Comparison of ENCODE assay signal across 1 cellular context in the genomic region with DNA sequence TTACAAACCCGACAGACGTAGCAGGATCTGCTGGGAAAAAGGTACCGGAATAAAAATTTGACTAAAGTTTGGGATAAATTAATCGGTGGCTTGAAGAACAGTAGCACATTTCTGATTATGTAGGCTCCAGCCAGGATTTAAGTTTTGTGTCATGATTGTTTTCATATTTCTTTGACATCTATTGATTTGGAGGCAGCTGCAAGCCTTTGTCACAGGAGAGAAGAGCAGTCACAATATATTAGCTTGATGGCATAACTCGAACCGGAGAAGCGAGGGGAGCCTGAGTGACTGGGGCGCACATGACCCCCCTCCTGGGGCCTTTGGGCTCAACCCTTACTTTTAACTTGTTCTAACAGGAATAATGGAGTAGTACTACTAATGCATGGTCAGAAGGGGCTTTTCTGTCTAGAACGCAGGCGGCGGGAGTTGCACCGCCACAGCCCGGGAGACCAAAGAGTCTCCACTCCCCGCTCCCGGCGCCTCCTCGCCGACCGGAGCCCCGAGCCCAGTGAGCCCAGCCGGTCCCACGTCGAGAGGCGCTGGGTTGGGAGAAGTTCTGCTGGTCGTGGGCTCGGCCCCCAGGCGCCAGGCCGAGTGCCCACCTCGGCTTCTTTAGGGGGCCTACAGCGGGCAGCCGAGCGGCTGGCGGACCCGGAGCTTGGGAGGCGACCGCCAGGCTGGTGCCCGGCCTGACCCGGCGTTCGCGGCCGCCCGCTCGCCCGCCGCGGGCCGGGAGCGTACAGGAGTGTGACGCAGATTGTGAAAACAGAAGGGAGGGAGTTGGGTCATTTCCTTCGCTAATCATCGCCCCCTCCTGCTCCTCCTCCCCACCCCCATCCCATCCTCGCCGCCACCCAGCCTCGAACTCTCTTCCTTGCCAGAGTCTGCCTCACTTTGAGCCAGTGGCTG.
A peak's percentile ranks its signal among the peaks of the same experiment; 100 is the strongest.
TF ChIP-seq lines count a peak whose summit lies in the region.

No MANE protein-coding gene starts in this region.

TF ChIP-seq in GM23338, 12 proteins besides CTCF, POLR2A, EP300 and RAD21 (continued from another document):
- TF ChIP-seq, protein P1, sequence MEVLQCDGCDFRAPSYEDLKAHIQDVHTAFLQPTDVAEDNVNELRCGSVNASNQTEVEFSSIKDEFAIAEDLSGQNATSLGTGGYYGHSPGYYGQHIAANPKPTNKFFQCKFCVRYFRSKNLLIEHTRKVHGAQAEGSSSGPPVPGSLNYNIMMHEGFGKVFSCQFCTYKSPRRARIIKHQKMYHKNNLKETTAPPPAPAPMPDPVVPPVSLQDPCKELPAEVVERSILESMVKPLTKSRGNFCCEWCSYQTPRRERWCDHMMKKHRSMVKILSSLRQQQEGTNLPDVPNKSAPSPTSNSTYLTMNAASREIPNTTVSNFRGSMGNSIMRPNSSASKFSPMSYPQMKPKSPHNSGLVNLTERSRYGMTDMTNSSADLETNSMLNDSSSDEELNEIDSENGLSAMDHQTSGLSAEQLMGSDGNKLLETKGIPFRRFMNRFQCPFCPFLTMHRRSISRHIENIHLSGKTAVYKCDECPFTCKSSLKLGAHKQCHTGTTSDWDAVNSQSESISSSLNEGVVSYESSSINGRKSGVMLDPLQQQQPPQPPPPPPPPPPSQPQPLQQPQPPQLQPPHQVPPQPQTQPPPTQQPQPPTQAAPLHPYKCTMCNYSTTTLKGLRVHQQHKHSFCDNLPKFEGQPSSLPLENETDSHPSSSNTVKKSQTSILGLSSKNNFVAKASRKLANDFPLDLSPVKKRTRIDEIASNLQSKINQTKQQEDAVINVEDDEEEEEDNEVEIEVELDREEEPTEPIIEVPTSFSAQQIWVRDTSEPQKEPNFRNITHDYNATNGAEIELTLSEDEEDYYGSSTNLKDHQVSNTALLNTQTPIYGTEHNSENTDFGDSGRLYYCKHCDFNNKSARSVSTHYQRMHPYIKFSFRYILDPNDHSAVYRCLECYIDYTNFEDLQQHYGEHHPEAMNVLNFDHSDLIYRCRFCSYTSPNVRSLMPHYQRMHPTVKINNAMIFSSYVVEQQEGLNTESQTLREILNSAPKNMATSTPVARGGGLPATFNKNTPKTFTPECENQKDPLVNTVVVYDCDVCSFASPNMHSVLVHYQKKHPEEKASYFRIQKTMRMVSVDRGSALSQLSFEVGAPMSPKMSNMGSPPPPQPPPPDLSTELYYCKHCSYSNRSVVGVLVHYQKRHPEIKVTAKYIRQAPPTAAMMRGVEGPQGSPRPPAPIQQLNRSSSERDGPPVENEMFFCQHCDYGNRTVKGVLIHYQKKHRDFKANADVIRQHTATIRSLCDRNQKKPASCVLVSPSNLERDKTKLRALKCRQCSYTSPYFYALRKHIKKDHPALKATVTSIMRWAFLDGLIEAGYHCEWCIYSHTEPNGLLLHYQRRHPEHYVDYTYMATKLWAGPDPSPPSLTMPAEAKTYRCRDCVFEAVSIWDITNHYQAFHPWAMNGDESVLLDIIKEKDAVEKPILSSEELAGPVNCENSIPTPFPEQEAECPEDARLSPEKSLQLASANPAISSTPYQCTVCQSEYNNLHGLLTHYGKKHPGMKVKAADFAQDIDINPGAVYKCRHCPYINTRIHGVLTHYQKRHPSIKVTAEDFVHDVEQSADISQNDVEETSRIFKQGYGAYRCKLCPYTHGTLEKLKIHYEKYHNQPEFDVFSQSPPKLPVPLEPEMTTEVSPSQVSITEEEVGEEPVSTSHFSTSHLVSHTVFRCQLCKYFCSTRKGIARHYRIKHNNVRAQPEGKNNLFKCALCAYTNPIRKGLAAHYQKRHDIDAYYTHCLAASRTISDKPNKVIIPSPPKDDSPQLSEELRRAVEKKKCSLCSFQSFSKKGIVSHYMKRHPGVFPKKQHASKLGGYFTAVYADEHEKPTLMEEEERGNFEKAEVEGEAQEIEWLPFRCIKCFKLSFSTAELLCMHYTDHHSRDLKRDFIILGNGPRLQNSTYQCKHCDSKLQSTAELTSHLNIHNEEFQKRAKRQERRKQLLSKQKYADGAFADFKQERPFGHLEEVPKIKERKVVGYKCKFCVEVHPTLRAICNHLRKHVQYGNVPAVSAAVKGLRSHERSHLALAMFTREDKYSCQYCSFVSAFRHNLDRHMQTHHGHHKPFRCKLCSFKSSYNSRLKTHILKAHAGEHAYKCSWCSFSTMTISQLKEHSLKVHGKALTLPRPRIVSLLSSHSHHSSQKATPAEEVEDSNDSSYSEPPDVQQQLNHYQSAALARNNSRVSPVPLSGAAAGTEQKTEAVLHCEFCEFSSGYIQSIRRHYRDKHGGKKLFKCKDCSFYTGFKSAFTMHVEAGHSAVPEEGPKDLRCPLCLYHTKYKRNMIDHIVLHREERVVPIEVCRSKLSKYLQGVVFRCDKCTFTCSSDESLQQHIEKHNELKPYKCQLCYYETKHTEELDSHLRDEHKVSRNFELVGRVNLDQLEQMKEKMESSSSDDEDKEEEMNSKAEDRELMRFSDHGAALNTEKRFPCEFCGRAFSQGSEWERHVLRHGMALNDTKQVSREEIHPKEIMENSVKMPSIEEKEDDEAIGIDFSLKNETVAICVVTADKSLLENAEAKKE (CRISPR knock-in tag; IDR thresholded peaks at IDR 0.05) = no peak
- no peak for TF ChIP-seq ZNF114 (CRISPR knock-in tag; IDR thresholded peaks at IDR 0.05)
- TF ChIP-seq CREB1 (CRISPR knock-in tag; IDR thresholded peaks at IDR 0.05; ENCODE audit: low read depth) = peak; percentile 72
- TF ChIP-seq JUNB (IDR thresholded peaks at IDR 0.05; ENCODE audit: unreplicated experiment) = no peak
- TF ChIP-seq EZH2phosphoT487 (IDR thresholded peaks at IDR 0.05; ENCODE audit: unreplicated experiment) = peak; percentile 73
- TF ChIP-seq, protein P2, sequence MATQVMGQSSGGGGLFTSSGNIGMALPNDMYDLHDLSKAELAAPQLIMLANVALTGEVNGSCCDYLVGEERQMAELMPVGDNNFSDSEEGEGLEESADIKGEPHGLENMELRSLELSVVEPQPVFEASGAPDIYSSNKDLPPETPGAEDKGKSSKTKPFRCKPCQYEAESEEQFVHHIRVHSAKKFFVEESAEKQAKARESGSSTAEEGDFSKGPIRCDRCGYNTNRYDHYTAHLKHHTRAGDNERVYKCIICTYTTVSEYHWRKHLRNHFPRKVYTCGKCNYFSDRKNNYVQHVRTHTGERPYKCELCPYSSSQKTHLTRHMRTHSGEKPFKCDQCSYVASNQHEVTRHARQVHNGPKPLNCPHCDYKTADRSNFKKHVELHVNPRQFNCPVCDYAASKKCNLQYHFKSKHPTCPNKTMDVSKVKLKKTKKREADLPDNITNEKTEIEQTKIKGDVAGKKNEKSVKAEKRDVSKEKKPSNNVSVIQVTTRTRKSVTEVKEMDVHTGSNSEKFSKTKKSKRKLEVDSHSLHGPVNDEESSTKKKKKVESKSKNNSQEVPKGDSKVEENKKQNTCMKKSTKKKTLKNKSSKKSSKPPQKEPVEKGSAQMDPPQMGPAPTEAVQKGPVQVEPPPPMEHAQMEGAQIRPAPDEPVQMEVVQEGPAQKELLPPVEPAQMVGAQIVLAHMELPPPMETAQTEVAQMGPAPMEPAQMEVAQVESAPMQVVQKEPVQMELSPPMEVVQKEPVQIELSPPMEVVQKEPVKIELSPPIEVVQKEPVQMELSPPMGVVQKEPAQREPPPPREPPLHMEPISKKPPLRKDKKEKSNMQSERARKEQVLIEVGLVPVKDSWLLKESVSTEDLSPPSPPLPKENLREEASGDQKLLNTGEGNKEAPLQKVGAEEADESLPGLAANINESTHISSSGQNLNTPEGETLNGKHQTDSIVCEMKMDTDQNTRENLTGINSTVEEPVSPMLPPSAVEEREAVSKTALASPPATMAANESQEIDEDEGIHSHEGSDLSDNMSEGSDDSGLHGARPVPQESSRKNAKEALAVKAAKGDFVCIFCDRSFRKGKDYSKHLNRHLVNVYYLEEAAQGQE (IDR thresholded peaks at IDR 0.05; ENCODE audit: unreplicated experiment) = no peak
- peak; percentile 85 for TF ChIP-seq EZH2 (IDR thresholded peaks at IDR 0.05; ENCODE audit: low read depth, unreplicated experiment)
- no peak for TF ChIP-seq POLR2AphosphoS5 (IDR thresholded peaks at IDR 0.05; ENCODE audit: low read depth)
- no peak for TF ChIP-seq NANOG (IDR thresholded peaks at IDR 0.05; ENCODE audit: borderline replicate concordance)
- TF ChIP-seq, protein P3, sequence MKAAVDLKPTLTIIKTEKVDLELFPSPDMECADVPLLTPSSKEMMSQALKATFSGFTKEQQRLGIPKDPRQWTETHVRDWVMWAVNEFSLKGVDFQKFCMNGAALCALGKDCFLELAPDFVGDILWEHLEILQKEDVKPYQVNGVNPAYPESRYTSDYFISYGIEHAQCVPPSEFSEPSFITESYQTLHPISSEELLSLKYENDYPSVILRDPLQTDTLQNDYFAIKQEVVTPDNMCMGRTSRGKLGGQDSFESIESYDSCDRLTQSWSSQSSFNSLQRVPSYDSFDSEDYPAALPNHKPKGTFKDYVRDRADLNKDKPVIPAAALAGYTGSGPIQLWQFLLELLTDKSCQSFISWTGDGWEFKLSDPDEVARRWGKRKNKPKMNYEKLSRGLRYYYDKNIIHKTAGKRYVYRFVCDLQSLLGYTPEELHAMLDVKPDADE (IDR thresholded peaks at IDR 0.05) = no peak
- no peak for TF ChIP-seq ZNF331 (CRISPR knock-in tag; IDR thresholded peaks at IDR 0.05; ENCODE audit: low read depth)
